Comparison of ENCODE assay signal across 10 cellular contexts in the genomic region with DNA sequence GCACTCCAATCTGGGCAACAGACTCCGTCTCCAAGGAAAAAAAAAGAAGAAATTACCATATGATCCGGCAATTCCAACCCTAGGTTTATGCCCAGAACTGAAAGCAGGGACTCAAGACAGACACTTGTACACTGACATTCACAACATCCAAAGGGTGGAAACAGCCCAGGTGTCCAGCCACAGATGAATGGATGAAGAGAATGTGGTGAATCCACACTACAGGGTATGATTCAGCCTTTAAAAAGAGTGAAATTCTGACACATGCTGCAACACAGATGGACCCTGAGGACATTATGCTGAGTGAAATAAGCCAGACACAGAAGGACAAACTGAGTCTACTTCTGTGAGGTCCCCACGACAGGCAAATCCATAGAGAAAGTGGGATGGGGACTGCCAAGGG. TPM values are rescaled to one million over a fixed set of nuclear protein-coding genes. Genes with fewer than 3 reads are reported as not detected.
DNase-seq lines count a peak whose midpoint lies in the region; ATAC-seq and TF ChIP-seq lines count a peak whose summit lies in the region.
"Had no signal": no experiment of that assay in that cellular context is flagged by ENCODE, and none has a peak within 500 bp of the region (broad histone marks: within the 10 kb centered on the region; RNA-seq: fewer than 3 reads in every experiment).

No MANE protein-coding gene starts in this region.

- H3K4me2 ChIP-seq in neural progenitor cell, result no peak overlapping the region

- H3K9me3 ChIP-seq in neural progenitor cell (ENCODE audit: low read depth), result no peaks in the 10 kb centered on the region
- H3K9me3 ChIP-seq: pancreas had no signal

- no peak for ATAC-seq in stimulated activated naive CD8-positive, alpha-beta T cell treated with anti-CD3 and anti-CD28 coated beads, Interleukin-15, amount 100 ng/mL, for 72 hours
- ATAC-seq in activated T-helper 17 cell treated with anti-CD3 and anti-CD28 coated beads, Interleukin-2, amount 50 U/mL, for 72 hours (replicated peaks), result no peak
- no peak for ATAC-seq in HG02840 (IDR thresholded peaks at IDR 0.05; ENCODE audit: low FRiP score, unreplicated experiment)

- H2AFZ ChIP-seq in neural progenitor cell (replicated peaks), result no peak overlapping the region

- no peaks in the 10 kb centered on the region for H3K27me3 Mint-ChIP-seq in stimulated activated naive CD8-positive, alpha-beta T cell treated with anti-CD3 and anti-CD28 coated beads, Interleukin-15, Interleukin-2, amounts not matched to agents 100 ng/mL and 50 ng/mL, for 24 hours
- H3K27me3 Mint-ChIP-seq in stimulated activated naive CD8-positive, alpha-beta T cell treated with anti-CD3 and anti-CD28 coated beads, Interleukin-15, amount 100 ng/mL, for 72 hours, result no peaks in the 10 kb centered on the region
- H3K27me3 Mint-ChIP-seq in activated T-helper 17 cell treated with anti-CD3 and anti-CD28 coated beads, Interleukin-2, amount 50 U/mL, for 72 hours, result no peaks in the 10 kb centered on the region
- peaks cover 3% of the 10 kb centered on the region for H3K27me3 Mint-ChIP-seq in neural progenitor cell (ENCODE audit: insufficient read depth, low read depth)

- TF ChIP-seq CTCF in neural progenitor cell (IDR thresholded peaks at IDR 0.05), result no peak

- H3K27ac ChIP-seq in neural progenitor cell, result no peak overlapping the region
- H3K27ac ChIP-seq: pancreas had no signal

- H4K20me1 ChIP-seq in neural progenitor cell (ENCODE audit: low read depth), result no peaks in the 10 kb centered on the region

- H3K4me1 ChIP-seq in neural progenitor cell, result no peaks in the 10 kb centered on the region
- H3K4me1 ChIP-seq: pancreas had no signal

- peaks cover 5% of the 10 kb centered on the region for H3F3A ChIP-seq in neural progenitor cell (ENCODE audit: low read depth)

- H3K36me3 Mint-ChIP-seq in stimulated activated naive CD8-positive, alpha-beta T cell treated with anti-CD3 and anti-CD28 coated beads, Interleukin-15, Interleukin-2, amounts not matched to agents 100 ng/mL and 50 ng/mL, for 24 hours (ENCODE audit: low read depth), result peaks cover 46% of the 10 kb centered on the region
- peaks cover 55% of the 10 kb centered on the region for H3K36me3 Mint-ChIP-seq in activated T-helper 17 cell treated with anti-CD3 and anti-CD28 coated beads, Interleukin-2, amount 50 U/mL, for 72 hours (ENCODE audit: low read depth)
- peaks cover 17% of the 10 kb centered on the region for H3K36me3 Mint-ChIP-seq in neural progenitor cell

- H3K9ac ChIP-seq in neural progenitor cell, result no peak overlapping the region

- no peak for DNase-seq in stimulated activated naive CD8-positive, alpha-beta T cell treated with anti-CD3 and anti-CD28 coated beads, Interleukin-15, amount 100 ng/mL, for 72 hours
- DNase-seq in kidney glomerular epithelial cell (lab: John Stamatoyannopoulos, UW), result peak; percentile 29
- no peak for DNase-seq in neural progenitor cell (ENCODE audit: low spot score)
- no peak for DNase-seq in NCI-H1105 (lab: John Stamatoyannopoulos, UW)
- DNase-seq in mesenteric fat pad (ENCODE audit: low spot score), result no peak
- DNase-seq: pancreas, T-helper 9 cell had no signal

- H3K36me3 ChIP-seq in neural progenitor cell, result no peaks in the 10 kb centered on the region

- H3K27ac Mint-ChIP-seq in stimulated activated naive CD8-positive, alpha-beta T cell treated with anti-CD3 and anti-CD28 coated beads, Interleukin-15, Interleukin-2, amounts not matched to agents 100 ng/mL and 50 ng/mL, for 24 hours, result peak overlapping the region; percentile 76
- no peak overlapping the region for H3K27ac Mint-ChIP-seq in stimulated activated naive CD8-positive, alpha-beta T cell treated with anti-CD3 and anti-CD28 coated beads, Interleukin-15, amount 100 ng/mL, for 72 hours
- peak overlapping the region; percentile 90 for H3K27ac Mint-ChIP-seq in activated T-helper 17 cell treated with anti-CD3 and anti-CD28 coated beads, Interleukin-2, amount 50 U/mL, for 72 hours
- no peak overlapping the region for H3K27ac Mint-ChIP-seq in neural progenitor cell

- H3K4me3 ChIP-seq in neural progenitor cell, result no peak overlapping the region
- H3K4me3 ChIP-seq: pancreas had no signal

- peaks cover 41% of the 10 kb centered on the region for H3K4me1 Mint-ChIP-seq in stimulated activated naive CD8-positive, alpha-beta T cell treated with anti-CD3 and anti-CD28 coated beads, Interleukin-15, Interleukin-2, amounts not matched to agents 100 ng/mL and 50 ng/mL, for 24 hours (ENCODE audit: low read depth)
- peaks cover 41% of the 10 kb centered on the region for H3K4me1 Mint-ChIP-seq in stimulated activated naive CD8-positive, alpha-beta T cell treated with anti-CD3 and anti-CD28 coated beads, Interleukin-15, amount 100 ng/mL, for 72 hours
- peaks cover 19% of the 10 kb centered on the region for H3K4me1 Mint-ChIP-seq in activated T-helper 17 cell treated with anti-CD3 and anti-CD28 coated beads, Interleukin-2, amount 50 U/mL, for 72 hours
- no peaks in the 10 kb centered on the region for H3K4me1 Mint-ChIP-seq in neural progenitor cell

- no peak overlapping the region for H3K4me3 Mint-ChIP-seq in stimulated activated naive CD8-positive, alpha-beta T cell treated with anti-CD3 and anti-CD28 coated beads, Interleukin-15, Interleukin-2, amounts not matched to agents 100 ng/mL and 50 ng/mL, for 24 hours
- H3K4me3 Mint-ChIP-seq in stimulated activated naive CD8-positive, alpha-beta T cell treated with anti-CD3 and anti-CD28 coated beads, Interleukin-15, amount 100 ng/mL, for 72 hours, result no peak overlapping the region
- no peak overlapping the region for H3K4me3 Mint-ChIP-seq in activated T-helper 17 cell treated with anti-CD3 and anti-CD28 coated beads, Interleukin-2, amount 50 U/mL, for 72 hours
- no peak overlapping the region for H3K4me3 Mint-ChIP-seq in neural progenitor cell

- no peaks in the 10 kb centered on the region for H3K27me3 ChIP-seq in neural progenitor cell
- H3K27me3 ChIP-seq: pancreas had no signal

- H3K9me3 Mint-ChIP-seq in stimulated activated naive CD8-positive, alpha-beta T cell treated with anti-CD3 and anti-CD28 coated beads, Interleukin-15, Interleukin-2, amounts not matched to agents 100 ng/mL and 50 ng/mL, for 24 hours, result no peaks in the 10 kb centered on the region
- H3K9me3 Mint-ChIP-seq in stimulated activated naive CD8-positive, alpha-beta T cell treated with anti-CD3 and anti-CD28 coated beads, Interleukin-15, amount 100 ng/mL, for 72 hours, result no peaks in the 10 kb centered on the region
- H3K9me3 Mint-ChIP-seq in activated T-helper 17 cell treated with anti-CD3 and anti-CD28 coated beads, Interleukin-2, amount 50 U/mL, for 72 hours, result no peaks in the 10 kb centered on the region
- no peaks in the 10 kb centered on the region for H3K9me3 Mint-ChIP-seq in neural progenitor cell

- H3K79me2 ChIP-seq in neural progenitor cell (ENCODE audit: low read depth), result no peaks in the 10 kb centered on the region

RNA-seq across cellular contexts. Expression of a gene that starts 43.9 kb away (rescaled TPM):
- 10 to 100 TPM; 39.7 to 41.8 TPM for total RNA-seq in activated T-helper 17 cell treated with anti-CD3 and anti-CD28 coated beads, Interleukin-2, amount 50 U/mL, for 72 hours
- total RNA-seq in neural progenitor cell (ENCODE audit: low replicate concordance), result 55.2 and 127 TPM in 2 replicates
- 38.6 TPM for total RNA-seq in mesenteric fat pad

Comparison
In these comparisons a context has a peak if more than half of its experiments do, and no peak if none do; other contexts are left out.
1. H3K27ac Mint-ChIP-seq: peak in stimulated activated naive CD8-positive, alpha-beta T cell treated with anti-CD3 and anti-CD28 coated beads, Interleukin-15, Interleukin-2, amounts not matched to agents 100 ng/mL and 50 ng/mL, for 24 hours (single experiment) and activated T-helper 17 cell treated with anti-CD3 and anti-CD28 coated beads, Interleukin-2, amount 50 U/mL, for 72 hours (single experiment); none in stimulated activated naive CD8-positive, alpha-beta T cell treated with anti-CD3 and anti-CD28 coated beads, Interleukin-15, amount 100 ng/mL, for 72 hours (0 of 2) and neural progenitor cell (single experiment).